In genomic region chr1:68221971-68222355, GRCh38 we compare ENCODE assay signal across 1 cellular context.
TF ChIP-seq lines count a peak whose summit lies in the region.

No MANE protein-coding gene starts in this region.

TF ChIP-seq in IMR-90, 13 proteins besides CTCF, POLR2A, EP300 and RAD21:
- TF ChIP-seq CHD1 (IDR thresholded peaks at IDR 0.05; ENCODE audit: low read depth, low read length): no peak
- TF ChIP-seq MXI1 (IDR thresholded peaks at IDR 0.05; ENCODE audit: borderline replicate concordance, low read depth, low read length): no peak
- TF ChIP-seq FOS (IDR thresholded peaks at IDR 0.05; ENCODE audit: low read depth, low read length): no peak
- no peak for TF ChIP-seq MAFK (IDR thresholded peaks at IDR 0.05; ENCODE audit: low read depth, low read length)
- TF ChIP-seq NFE2L2 (IDR thresholded peaks at IDR 0.05; ENCODE audit: low read depth, low read length): no peak
- TF ChIP-seq RFX5 (IDR thresholded peaks at IDR 0.05; ENCODE audit: low read depth, low read length): no peak
- no peak for TF ChIP-seq ELK1 (IDR thresholded peaks at IDR 0.05; ENCODE audit: borderline replicate concordance, low read depth, low read length)
- no peak for TF ChIP-seq BHLHE40 (IDR thresholded peaks at IDR 0.05; ENCODE audit: low read depth, low read length)
